Comparison of ENCODE assay signal across 21 cellular contexts in genomic region chr19:29378126-29378525, GRCh38.
A peak's percentile ranks its signal among the peaks of the same experiment; 100 is the strongest.
DNase-seq lines count a peak whose midpoint lies in the region; ATAC-seq, FAIRE-seq and TF ChIP-seq lines count a peak whose summit lies in the region.
"Had no signal": no experiment of that assay in that cellular context is flagged by ENCODE, and none has a peak within 500 bp of the region (broad histone marks: within the 10 kb centered on the region; RNA-seq: fewer than 3 reads in every experiment).

No MANE protein-coding gene starts in this region.

- no peak overlapping the region for H3K4me2 ChIP-seq in HepG2 (ENCODE audit: low read depth, low read length)
- H3K4me2 ChIP-seq: A549, BLaER1 had no signal

- H3K79me2 ChIP-seq in HepG2 (ENCODE audit: insufficient read depth, low read length) = no peaks in the 10 kb centered on the region

- TF ChIP-seq EP300 in HepG2 (IDR thresholded peaks at IDR 0.05; ENCODE audit: low read depth in 2 of 2, low read length in 2 of 2) = no peak
- no peak for TF ChIP-seq EP300 in HepG2 (CRISPR knock-in tag; IDR thresholded peaks at IDR 0.05; ENCODE audit: borderline replicate concordance)

- no peaks in the 10 kb centered on the region for H3K36me3 Mint-ChIP-seq in osteocyte (ENCODE audit: unreplicated experiment)
- H3K36me3 Mint-ChIP-seq: CD4-positive, alpha-beta memory T cell had no signal

- peaks cover 18% of the 10 kb centered on the region for H3K9me3 Mint-ChIP-seq in osteocyte (ENCODE audit: unreplicated experiment)
- H3K9me3 Mint-ChIP-seq: CD4-positive, alpha-beta memory T cell had no signal

- TF ChIP-seq RAD21 in HepG2 (CRISPR knock-in tag; IDR thresholded peaks at IDR 0.05) = no peak

- TF ChIP-seq POLR2A in right lobe of liver (IDR thresholded peaks at IDR 0.05) = no peak
- no peak for TF ChIP-seq POLR2A in HepG2 (IDR thresholded peaks at IDR 0.05; ENCODE audit: insufficient read depth in 1 of 2, low read depth in 2 of 2, low read length in 2 of 2)

- H3K9ac ChIP-seq in HepG2 (ENCODE audit: insufficient read depth, low read depth, low read length) = no peak overlapping the region
- H3K9ac ChIP-seq: BLaER1 had no signal

- H3K27ac Mint-ChIP-seq in osteocyte (ENCODE audit: unreplicated experiment) = no peak overlapping the region
- H3K27ac Mint-ChIP-seq: CD4-positive, alpha-beta memory T cell had no signal

- H3K4me3 Mint-ChIP-seq in osteocyte (ENCODE audit: unreplicated experiment) = no peak overlapping the region
- H3K4me3 Mint-ChIP-seq: CD4-positive, alpha-beta memory T cell had no signal

- no peak for FAIRE-seq in HepG2 (lab: Jason Lieb, UNC)
- FAIRE-seq: A549, GM12878, GM19239, K562 had no signal

- H3K27me3 ChIP-seq in right lobe of liver (no peaks in the 10 kb centered on the region), HepG2 (ENCODE audit: control insufficient read depth in 1 of 2, insufficient read depth in 2 of 2, low read length in 2 of 2) (no peaks in the 10 kb centered on the region; a peak in 1 of 5 replicates)
- H3K27me3 ChIP-seq: BLaER1 had no signal

- H3K4me1 ChIP-seq in right lobe of liver = no peaks in the 10 kb centered on the region
- H3K4me1 ChIP-seq in HepG2 (ENCODE audit: insufficient read depth, low read length) = no peaks in the 10 kb centered on the region
- H3K4me1 ChIP-seq: A549 had no signal

- WGBS in right lobe of liver (ENCODE audit: insufficient coverage, low coverage, low lambda C conversion rate, missing lambda C conversion rate) = 22% methylated on average over 3 of the region's 4 CpGs
- 2% methylated on average over 4 of the region's 4 CpGs for WGBS in HepG2 (ENCODE audit: low lambda C conversion rate)

- CTCF ChIA-PET in HepG2 (lab: Yijun Ruan, JAX; ENCODE audit: low intra/inter-chr PET ratio, low total read pairs) = no interaction called here

- TF ChIP-seq CTCF in right lobe of liver (IDR thresholded peaks at IDR 0.05) (no peak), HepG2 (CRISPR knock-in tag; IDR thresholded peaks at IDR 0.05) (no peak), osteocyte (IDR thresholded peaks at IDR 0.05) (no peak)

- ATAC-seq in right lobe of liver (no peak), HepG2 (no peak), HG02840 (IDR thresholded peaks at IDR 0.05; ENCODE audit: low FRiP score, unreplicated experiment) (no peak)
- ATAC-seq: A549, GM12878, HCT116, K562, Panc1 had no signal

- no peak overlapping the region for H2AFZ ChIP-seq in HepG2 (ENCODE audit: low read length)

- no peaks in the 10 kb centered on the region for H3K27me3 Mint-ChIP-seq in osteocyte (ENCODE audit: unreplicated experiment)

- no TSS peak for BruUV-seq in HepG2 (replicated peaks; lab: Mats Ljungman, UMichigan)

- H3K36me3 ChIP-seq in right lobe of liver (no peaks in the 10 kb centered on the region), HepG2 (replicated peaks in 1 of 2; ENCODE audit: control insufficient read depth in 1 of 2, insufficient read depth in 2 of 2, low read length in 2 of 2) (no peaks in the 10 kb centered on the region)
- H3K36me3 ChIP-seq: BLaER1 had no signal

- no peaks in the 10 kb centered on the region for H3K4me1 Mint-ChIP-seq in osteocyte (ENCODE audit: unreplicated experiment)
- H3K4me1 Mint-ChIP-seq: CD4-positive, alpha-beta memory T cell had no signal

- POLR2A ChIA-PET in HepG2 (lab: Yijun Ruan, JAX) = no interaction called here

- in situ Hi-C loops in HepG2 (cut with HindIII; ENCODE audit: extremely low pct_ligation_motif_present, low pct_unique_long_range_greater_than_20kb) = no loop called here

- intact Hi-C loops in right lobe of liver (cut with DNase I) = no loop called here
- intact Hi-C loops in HepG2 (cut with micrococcal nuclease; ENCODE audit: unreplicated experiment) = no loop called here

- H3K27ac ChIP-seq in right lobe of liver (no peak overlapping the region), HepG2 (ENCODE audit: extremely low read length, insufficient read depth, low read length) (no peak overlapping the region)
- H3K27ac ChIP-seq: A549, BLaER1 had no signal

- H3K4me3 ChIP-seq in right lobe of liver (no peak overlapping the region), HepG2 (replicated peaks in 1 of 3; ENCODE audit: insufficient read depth in 1 of 3, low read depth in 2 of 3, low read length in 3 of 3) (no peak overlapping the region)
- H3K4me3 ChIP-seq: A549, BLaER1, GM12878, K562 had no signal

- H3K9me3 ChIP-seq in right lobe of liver = no peaks in the 10 kb centered on the region
- H3K9me3 ChIP-seq in HepG2 (ENCODE audit: low read length) = no peaks in the 10 kb centered on the region
- H3K9me3 ChIP-seq: A549, BLaER1 had no signal

- DNase-seq in right lobe of liver (peak in 2 of 3 donors; percentile 22 to 23), HepG2 (ENCODE audit: low spot score) (no peak), iPS-NIHi7 (ENCODE audit: extremely low spot score) (peak; percentile 5), osteocyte (ENCODE audit: extremely low spot score, unreplicated experiment) (peak; percentile 30), activated T-cell treated with anti-CD3 and anti-CD28 coated beads for 4 hours (no peak)
- no peak for DNase-seq in effector CD8-positive, alpha-beta T cell (lab: John Stamatoyannopoulos, UW)
- DNase-seq: CD4-positive, alpha-beta memory T cell; GF-D8; NCI-H1105; NCI-H1694; NCI-H2081 treated with DMSO at 0.1 percent for 48 hours; NCI-H446 treated with DMSO at 0.1 percent for 48 hours; NCI-H69 had no signal

- H4K20me1 ChIP-seq in HepG2 (ENCODE audit: insufficient read depth, low read length) = no peaks in the 10 kb centered on the region
- H4K20me1 ChIP-seq: BLaER1 had no signal

TF ChIP-seq in HepG2, 621 proteins besides CTCF, POLR2A, EP300 and RAD21:
- no peak for TF ChIP-seq GTF2F1 (IDR thresholded peaks at IDR 0.05; ENCODE audit: low read length)
- TF ChIP-seq FOXO4 (CRISPR knock-in tag; conservative IDR thresholded peaks at IDR 0.05) = no peak
- TF ChIP-seq ZSCAN9 (CRISPR knock-in tag; IDR thresholded peaks at IDR 0.05; ENCODE audit: borderline replicate concordance) = no peak
- TF ChIP-seq LCORL (IDR thresholded peaks at IDR 0.05) = no peak
- no peak for TF ChIP-seq LCORL (CRISPR knock-in tag; IDR thresholded peaks at IDR 0.05)
- TF ChIP-seq MAFF (IDR thresholded peaks at IDR 0.05; ENCODE audit: low read depth, low read length) = no peak
- no peak for TF ChIP-seq HBP1 (CRISPR knock-in tag; IDR thresholded peaks at IDR 0.05; ENCODE audit: low read depth)
TF ChIP-seq in HepG2: peak in this region for 0.

Comparison
In these comparisons a context has a peak if more than half of its experiments do, and no peak if none do; other contexts are left out.
1. DNase-seq: peak in right lobe of liver (2 of 3), iPS-NIHi7 (single experiment) and osteocyte (single experiment); none in HepG2 (single experiment), activated T-cell treated with anti-CD3 and anti-CD28 coated beads for 4 hours (single experiment) and effector CD8-positive, alpha-beta T cell (single experiment).